8 cellular contexts compared by ENCODE assay signal in the genomic region with DNA sequence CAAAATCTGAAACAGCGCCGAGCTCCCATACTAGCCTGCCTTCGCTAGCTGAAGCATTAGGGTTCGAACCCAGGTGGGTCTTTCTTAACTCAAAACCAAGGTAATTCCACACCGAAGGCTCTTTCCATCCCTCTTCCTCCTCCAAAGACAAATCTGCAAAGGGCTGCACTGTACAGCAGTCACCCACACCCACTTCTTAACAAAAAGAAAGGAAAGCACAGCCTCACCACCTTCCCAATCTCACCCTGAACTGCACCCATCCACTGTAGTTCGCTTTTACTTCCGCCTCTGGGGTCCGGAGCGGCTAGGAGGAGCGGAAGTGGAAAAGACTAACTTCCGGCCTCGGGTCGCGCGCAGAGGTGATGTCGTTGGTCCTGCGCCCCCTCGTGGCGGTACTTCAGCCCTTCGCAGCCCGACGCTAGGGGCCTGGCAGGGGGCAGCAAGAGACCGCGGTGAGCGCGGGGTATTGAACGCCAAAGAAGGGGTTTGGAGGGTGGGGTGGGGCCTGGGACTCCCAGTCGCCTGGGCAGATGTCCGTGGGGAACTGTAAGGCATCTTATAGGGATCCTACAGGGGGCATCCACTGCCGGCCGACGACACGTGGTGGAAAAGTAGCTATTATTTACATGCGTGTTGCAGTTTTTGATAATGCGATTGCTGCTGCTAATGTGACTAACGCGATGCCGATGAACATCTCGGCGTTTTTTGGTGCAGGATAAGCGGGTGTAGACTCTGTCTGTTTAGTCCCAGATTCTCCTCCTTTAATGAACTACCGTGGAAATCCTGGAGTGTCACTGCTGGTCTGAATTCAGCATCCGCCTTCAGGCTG. TPM values are rescaled to one million over a fixed set of nuclear protein-coding genes. Genes with fewer than 3 reads are reported as not detected.
DNase-seq lines count a peak whose midpoint lies in the region; ATAC-seq lines count a peak whose summit lies in the region.

A gene with protein sequence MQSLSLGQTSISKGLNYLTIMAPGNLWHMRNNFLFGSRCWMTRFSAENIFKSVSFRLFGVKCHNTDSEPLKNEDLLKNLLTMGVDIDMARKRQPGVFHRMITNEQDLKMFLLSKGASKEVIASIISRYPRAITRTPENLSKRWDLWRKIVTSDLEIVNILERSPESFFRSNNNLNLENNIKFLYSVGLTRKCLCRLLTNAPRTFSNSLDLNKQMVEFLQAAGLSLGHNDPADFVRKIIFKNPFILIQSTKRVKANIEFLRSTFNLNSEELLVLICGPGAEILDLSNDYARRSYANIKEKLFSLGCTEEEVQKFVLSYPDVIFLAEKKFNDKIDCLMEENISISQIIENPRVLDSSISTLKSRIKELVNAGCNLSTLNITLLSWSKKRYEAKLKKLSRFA (minus strand): TSS at position 290 of the 829 bp plus-strand sequence. CDS start 619 bp downstream, outside the sequence.

- H2BK5ac ChIP-seq in mesendoderm (ENCODE audit: low read length) = no peak within 1 kb of the TSS

- no CpG with 5 or more reads among the region's 43 CpGs for WGBS in mesendoderm (ENCODE audit: extremely low coverage, insufficient coverage, low lambda C conversion rate)

- peak within 1 kb of the TSS; percentile 27 for H4K5ac ChIP-seq in mesendoderm (ENCODE audit: low read length)

- H2BK120ac ChIP-seq in mesendoderm (ENCODE audit: low read depth, low read length) = no peak within 1 kb of the TSS

- H3K4me1 Mint-ChIP-seq in effector memory CD8-positive, alpha-beta T cell (ENCODE audit: low read depth in 2 of 2) = peaks cover 21 to 37% of the 10 kb centered on the region in 2 donors

- H3K36me3 ChIP-seq in mesendoderm (ENCODE audit: control insufficient read depth, insufficient read depth, low read length) = no peaks in the 10 kb centered on the region

- H3K9me3 Mint-ChIP-seq in effector memory CD8-positive, alpha-beta T cell = peaks cover 0 to 2% of the 10 kb centered on the region in 2 donors

- DNase-seq in COLO668 (lab: John Stamatoyannopoulos, UW; ENCODE audit: unreplicated experiment) = peak; percentile 96
- DNase-seq in HS-5 (ENCODE audit: low read depth) = peak; percentile 48
- DNase-seq in NK-92 (lab: John Stamatoyannopoulos, UW; ENCODE audit: unreplicated experiment) = peak; percentile 39
- DNase-seq in activated CD8-positive, alpha-beta memory T cell treated with anti-CD3 and anti-CD28 coated beads for 24 hours = peak; percentile 98
- DNase-seq in effector memory CD8-positive, alpha-beta T cell = peak; percentile 89 to 91 (median 90)
- peak; percentile 95 for DNase-seq in mesendoderm
- peak; percentile 89 for DNase-seq in stimulated activated CD8-positive, alpha-beta memory T cell treated with anti-CD3 and anti-CD28 coated beads, Interleukin-15, amount 100 ng/mL, for 1 hour (ENCODE audit: low read depth)

- H3K4me1 ChIP-seq in mesendoderm (ENCODE audit: control insufficient read depth, low read depth, low read length) = no peaks in the 10 kb centered on the region

- peak within 1 kb of the TSS; percentile 92 to 94 for H3K27ac Mint-ChIP-seq in effector memory CD8-positive, alpha-beta T cell

- H3K23ac ChIP-seq in mesendoderm (ENCODE audit: low read length) = no peak within 1 kb of the TSS

- peaks cover 7% of the 10 kb centered on the region for H3K36me3 Mint-ChIP-seq in effector memory CD8-positive, alpha-beta T cell (ENCODE audit: insufficient read depth)

- no peak within 1 kb of the TSS for H3K18ac ChIP-seq in mesendoderm (ENCODE audit: low read length)

- H2BK15ac ChIP-seq in mesendoderm (replicated peaks; ENCODE audit: low read depth) = no peak within 1 kb of the TSS

- H3K27ac ChIP-seq in mesendoderm (ENCODE audit: low read depth, low read length) = no peak within 1 kb of the TSS

- peak within 1 kb of the TSS; percentile 75 for H3K4me2 ChIP-seq in mesendoderm (ENCODE audit: low read length)

- H3K9ac ChIP-seq in mesendoderm (ENCODE audit: low read length) = peak within 1 kb of the TSS; percentile 84

- H3K4me3 Mint-ChIP-seq in effector memory CD8-positive, alpha-beta T cell = peak within 1 kb of the TSS; percentile 84 to 95

- H3K27me3 ChIP-seq in mesendoderm (ENCODE audit: insufficient read depth, low read length, poor library complexity) = no peaks in the 10 kb centered on the region

- H3K79me1 ChIP-seq in mesendoderm (ENCODE audit: low read length) = peaks cover 11% of the 10 kb centered on the region

- H2AK5ac ChIP-seq in mesendoderm (ENCODE audit: low read length) = no peak within 1 kb of the TSS

- peak within 1 kb of the TSS; percentile 93 for H3K56ac ChIP-seq in mesendoderm (ENCODE audit: low read length)

- peaks cover 0 to 6% of the 10 kb centered on the region in 2 donors for H3K27me3 Mint-ChIP-seq in effector memory CD8-positive, alpha-beta T cell

- peak; percentile 94 for ATAC-seq in GM19468 (IDR thresholded peaks at IDR 0.05; ENCODE audit: extremely low read depth, unreplicated experiment)
- peak; percentile 97 for ATAC-seq in effector memory CD8-positive, alpha-beta T cell (replicated peaks)

- H3K4ac ChIP-seq in mesendoderm (ENCODE audit: low read depth, low read length) = peak within 1 kb of the TSS; percentile 85

- H3K79me2 ChIP-seq in mesendoderm (ENCODE audit: control insufficient read depth, insufficient read depth, low read length) = peaks cover 5% of the 10 kb centered on the region

- peak within 1 kb of the TSS; percentile 93 for H3K4me3 ChIP-seq in mesendoderm (ENCODE audit: low read length)

- H4K8ac ChIP-seq in mesendoderm (ENCODE audit: low read depth, low read length) = no peak within 1 kb of the TSS

RNA-seq across cellular contexts. Expression of the gene that starts here (rescaled TPM):
- 12.0 TPM for polyA plus RNA-seq in mesendoderm (2013, experiment 1 of 2)
- polyA plus RNA-seq in mesendoderm (2013, experiment 2 of 2) = 12.5 TPM

Comparison
In these comparisons a context has a peak if more than half of its experiments do, and no peak if none do; other contexts are left out.
1. DNase-seq: peak in every context shown above with its lines; median percentile 98 in activated CD8-positive, alpha-beta memory T cell treated with anti-CD3 and anti-CD28 coated beads for 24 hours; 96 in COLO668; 95 in mesendoderm; 90 in effector memory CD8-positive, alpha-beta T cell; 89 in stimulated activated CD8-positive, alpha-beta memory T cell treated with anti-CD3 and anti-CD28 coated beads, Interleukin-15, amount 100 ng/mL, for 1 hour; 48 in HS-5; 39 in NK-92.